In genomic region chr2:26814072-26814765, GRCh38 we compare ENCODE assay signal across 5 cellular contexts. TPM values are rescaled to one million over a fixed set of nuclear protein-coding genes. Genes with fewer than 3 reads are reported as not detected.
"Had no signal": no experiment of that assay in that cellular context is flagged by ENCODE, and none has a peak within 500 bp of the region (broad histone marks: within the 10 kb centered on the region; RNA-seq: fewer than 3 reads in every experiment).

No MANE protein-coding gene starts in this region.

RNA-seq across cellular contexts. Expression of gene CENPA, which starts 28.4 kb away (rescaled TPM):
- polyA plus RNA-seq: IgD-negative memory B cell had no signal

RNA-seq across cellular contexts. Expression of gene DPYSL5, which starts 33.7 kb away (rescaled TPM):
- total RNA-seq: HepG2, HT-29, IMR-90, K562 had no signal
- polyA plus RNA-seq: IgD-negative memory B cell, IMR-90 had no signal
